29 cellular contexts compared by ENCODE assay signal in the genomic region with DNA sequence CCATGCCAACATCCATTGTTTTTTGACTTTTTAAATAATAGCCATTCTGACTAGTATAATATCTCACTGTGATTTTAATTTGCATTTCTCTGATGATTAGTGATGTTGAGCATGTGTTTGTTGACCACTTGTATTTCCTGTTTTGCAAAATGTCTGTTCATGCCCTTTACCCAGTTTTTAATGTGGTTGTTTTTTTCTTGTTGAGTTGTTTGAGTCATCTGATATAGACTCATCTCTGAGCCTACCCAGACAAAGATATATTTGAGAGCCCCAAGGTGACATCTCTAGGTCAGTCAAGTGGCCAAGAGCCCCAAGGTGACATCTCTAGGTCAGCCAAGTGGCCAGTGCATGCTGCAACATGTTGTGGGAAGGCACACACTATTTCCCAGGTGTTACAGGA.
"Had no signal": no experiment of that assay in that cellular context is flagged by ENCODE, and none has a peak within 500 bp of the region (broad histone marks: within the 10 kb centered on the region; RNA-seq: fewer than 3 reads in every experiment).

No MANE protein-coding gene starts in this region.

- H3K4me1 ChIP-seq: left lung, lower lobe of right lung, right atrium auricular region, right lobe of liver, testis, thyroid gland, transverse colon, upper lobe of left lung, vagina had no signal

- H3K27ac Mint-ChIP-seq: immature natural killer cell; mesothelial cell of epicardium; natural killer cell; nephron progenitor cell; neural progenitor cell; progenitor cell of endocrine pancreas; stimulated activated naive B cell treated with anti-CD40 and anti-IgM and Interleukin-4, amounts not matched to agents 10 μg/mL and 1 μg/mL and 100 μg/mL, for 72 hours; stimulated activated naive CD8-positive, alpha-beta T cell treated with anti-CD3 and anti-CD28 coated beads, Interleukin-15, Interleukin-2, amounts not matched to agents 100 ng/mL and 50 ng/mL, for 24 hours had no signal

- H3K9me3 Mint-ChIP-seq: immature natural killer cell; natural killer cell; nephron progenitor cell; neural progenitor cell; stimulated activated naive B cell treated with anti-CD40 and anti-IgM and Interleukin-4, amounts not matched to agents 10 μg/mL and 1 μg/mL and 100 μg/mL, for 72 hours; stimulated activated naive CD8-positive, alpha-beta T cell treated with anti-CD3 and anti-CD28 coated beads, Interleukin-15, Interleukin-2, amounts not matched to agents 100 ng/mL and 50 ng/mL, for 24 hours had no signal

- H3K4me1 Mint-ChIP-seq: immature natural killer cell, naive B cell, natural killer cell, neural progenitor cell had no signal

- ATAC-seq: left colon; left lung; lower lobe of right lung; natural killer cell; right lobe of liver; stimulated activated naive B cell treated with anti-CD40 and anti-IgM and Interleukin-4, amounts not matched to agents 10 μg/mL and 1 μg/mL and 100 μg/mL, for 72 hours had no signal

- H3K4me3 Mint-ChIP-seq: immature natural killer cell; mesothelial cell of epicardium; naive B cell; natural killer cell; nephron progenitor cell; neural progenitor cell; stimulated activated naive B cell treated with anti-CD40 and anti-IgM and Interleukin-4, amounts not matched to agents 10 μg/mL and 1 μg/mL and 100 μg/mL, for 72 hours; stimulated activated naive CD8-positive, alpha-beta T cell treated with anti-CD3 and anti-CD28 coated beads, Interleukin-15, Interleukin-2, amounts not matched to agents 100 ng/mL and 50 ng/mL, for 24 hours had no signal

- H3K27me3 ChIP-seq: left lung, neural progenitor cell, ovary, right atrium auricular region, right lobe of liver, testis, thyroid gland, transverse colon, upper lobe of left lung, vagina had no signal

- H3K27me3 Mint-ChIP-seq: progenitor cell of endocrine pancreas had no signal

- DNase-seq: hypothalamus; immature natural killer cell; kidney; left colon; left lung; lower lobe of right lung; mesendoderm; naive B cell; natural killer cell; nephron progenitor cell; ovary; right lobe of liver; stimulated activated CD4-positive, alpha-beta T cell treated with anti-CD3 and anti-CD28 coated beads, Interleukin-1b, Interleukin-23, amount 100 ng/mL, for 48 hours; stimulated activated CD4-positive, alpha-beta T cell treated with anti-CD3 and anti-CD28 coated beads, Interleukin-2, amount 100 ng/mL, for 48 hours; stimulated activated CD4-positive, alpha-beta T cell treated with anti-CD3 and anti-CD28 coated beads, Interleukin-4, amount 100 ng/mL, for 4 hours; stimulated activated CD8-positive, alpha-beta memory T cell treated with anti-CD3 and anti-CD28 coated beads, Interleukin-4, amount 100 ng/mL, for 48 hours; stimulated activated naive B cell treated with anti-CD40 and anti-IgM and Interleukin-4, amounts not matched to agents 10 μg/mL and 1 μg/mL and 100 μg/mL, for 72 hours; substantia nigra; testis; thyroid gland; transverse colon; upper lobe of left lung had no signal

- H3K27ac ChIP-seq: left lung, lower lobe of right lung, neural progenitor cell, ovary, right atrium auricular region, right lobe of liver, testis, thyroid gland, transverse colon, upper lobe of left lung, vagina had no signal

- H3K4me3 ChIP-seq: left lung, lower lobe of right lung, neural progenitor cell, ovary, right atrium auricular region, right lobe of liver, smooth muscle cell, testis, thyroid gland, transverse colon, upper lobe of left lung, vagina had no signal
